In genomic region chr9:121688149-121688680, GRCh38 we compare ENCODE assay signal across 26 cellular contexts. TPM values are rescaled to one million over a fixed set of nuclear protein-coding genes. Genes with fewer than 3 reads are reported as not detected.
"Had no signal": no experiment of that assay in that cellular context is flagged by ENCODE, and none has a peak within 500 bp of the region (broad histone marks: within the 10 kb centered on the region; RNA-seq: fewer than 3 reads in every experiment).

No MANE protein-coding gene starts in this region.

- H3K4me3 ChIP-seq: cardiac muscle cell, hepatocyte, testis had no signal

- ATAC-seq: activated CD4-positive, alpha-beta T cell treated with anti-CD3 and anti-CD28 coated beads for 36 hours; activated naive CD8-positive, alpha-beta T cell treated with anti-CD3 and anti-CD28 coated beads, Interleukin-2, amount 50 U/mL, for 24 hours; activated T-cell treated with anti-CD3 and anti-CD28 coated beads, Interleukin-2, amount 50 U/mL, for 4 hours; left lobe of liver; natural killer cell treated with Interleukin-12 subunit alpha and Interleukin-12 subunit beta and Interleukin-15 and Interleukin-18, amount 100 ng/mL, for 72 hours; sciatic nerve; stimulated activated naive B cell treated with anti-CD40 and anti-IgM and Interleukin-4, amounts not matched to agents 10 μg/mL and 1 μg/mL and 100 μg/mL, for 72 hours had no signal

- H3K9me3 ChIP-seq: testis had no signal

- H3K27ac ChIP-seq: cardiac muscle cell, hepatocyte, parathyroid adenoma, testis had no signal

- DNase-seq: activated B cell treated with CpG ODN at 0.5 μM for 24 hours; activated CD4-positive, alpha-beta T cell treated with anti-CD3 and anti-CD28 coated beads for 36 hours; activated CD4-positive, alpha-beta T cell treated with anti-CD3 and anti-CD28 coated beads, Interleukin-2, amount 50 U/mL, for 4 hours; activated CD8-positive, alpha-beta memory T cell treated with anti-CD3 and anti-CD28 coated beads, Interleukin-2, amount 50 U/mL, for 48 hours; activated naive CD4-positive, alpha-beta T cell treated with Interleukin-2 at 50 U/mL for 16 hours; activated naive CD8-positive, alpha-beta T cell treated with anti-CD3 and anti-CD28 coated beads, Interleukin-2, amount 50 U/mL, for 24 hours; activated T-cell treated with anti-CD3 and anti-CD28 coated beads, Interleukin-2, amount 50 U/mL, for 4 hours; dermis blood vessel endothelial cell; effector memory CD4-positive, alpha-beta T cell; foreskin melanocyte; immature natural killer cell; midbrain; small intestine; stimulated activated CD4-positive, alpha-beta T cell treated with anti-CD3 and anti-CD28 coated beads, Interleukin-2, amount 100 ng/mL, for 48 hours; stimulated activated CD8-positive, alpha-beta memory T cell treated with anti-CD3 and anti-CD28 coated beads, Interleukin-4, amount 100 ng/mL, for 48 hours; stimulated activated naive B cell treated with anti-CD40 and anti-IgM and Interleukin-4, amounts not matched to agents 10 μg/mL and 1 μg/mL and 100 μg/mL, for 72 hours; T1000; testis; trophoblast cell had no signal

- H3K27me3 ChIP-seq: cardiac muscle cell, hepatocyte, testis had no signal

- H3K4me1 ChIP-seq: parathyroid adenoma, testis had no signal

- H3K36me3 ChIP-seq: cardiac muscle cell had no signal

RNA-seq across cellular contexts. Expression of gene DAB2IP, which starts 36.8 kb away (rescaled TPM):
- total RNA-seq: activated T-helper 2 cell treated with anti-CD3 and anti-CD28 coated beads, Interferon-gamma antibody, Interleukin-2, Interleukin-4, amounts not matched to agents 10 μg/mL and 5 μg/mL and 100 μg/mL, durations not matched to agents 14 hours and 24 hours and 36 hours had no signal
